Comparison of ENCODE assay signal across 1 cellular context in genomic region chr16:19926449-19927390, GRCh38.
TF ChIP-seq lines count a peak whose summit lies in the region.

No MANE protein-coding gene starts in this region.

TF ChIP-seq in HepG2, 621 proteins besides CTCF, POLR2A, EP300 and RAD21 (continued from another document and continues in another):
- TF ChIP-seq ZNF574 (CRISPR knock-in tag; IDR thresholded peaks at IDR 0.05): no peak; the same call in 1 of the 2 replicates
- no peak for TF ChIP-seq E2F1 (CRISPR knock-in tag; IDR thresholded peaks at IDR 0.05)
- no peak for TF ChIP-seq NFYC (CRISPR knock-in tag; IDR thresholded peaks at IDR 0.05)
- TF ChIP-seq, protein P1, sequence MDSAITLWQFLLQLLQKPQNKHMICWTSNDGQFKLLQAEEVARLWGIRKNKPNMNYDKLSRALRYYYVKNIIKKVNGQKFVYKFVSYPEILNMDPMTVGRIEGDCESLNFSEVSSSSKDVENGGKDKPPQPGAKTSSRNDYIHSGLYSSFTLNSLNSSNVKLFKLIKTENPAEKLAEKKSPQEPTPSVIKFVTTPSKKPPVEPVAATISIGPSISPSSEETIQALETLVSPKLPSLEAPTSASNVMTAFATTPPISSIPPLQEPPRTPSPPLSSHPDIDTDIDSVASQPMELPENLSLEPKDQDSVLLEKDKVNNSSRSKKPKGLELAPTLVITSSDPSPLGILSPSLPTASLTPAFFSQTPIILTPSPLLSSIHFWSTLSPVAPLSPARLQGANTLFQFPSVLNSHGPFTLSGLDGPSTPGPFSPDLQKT (CRISPR knock-in tag; IDR thresholded peaks at IDR 0.05; ENCODE audit: borderline replicate concordance): no peak
- TF ChIP-seq, protein P2, sequence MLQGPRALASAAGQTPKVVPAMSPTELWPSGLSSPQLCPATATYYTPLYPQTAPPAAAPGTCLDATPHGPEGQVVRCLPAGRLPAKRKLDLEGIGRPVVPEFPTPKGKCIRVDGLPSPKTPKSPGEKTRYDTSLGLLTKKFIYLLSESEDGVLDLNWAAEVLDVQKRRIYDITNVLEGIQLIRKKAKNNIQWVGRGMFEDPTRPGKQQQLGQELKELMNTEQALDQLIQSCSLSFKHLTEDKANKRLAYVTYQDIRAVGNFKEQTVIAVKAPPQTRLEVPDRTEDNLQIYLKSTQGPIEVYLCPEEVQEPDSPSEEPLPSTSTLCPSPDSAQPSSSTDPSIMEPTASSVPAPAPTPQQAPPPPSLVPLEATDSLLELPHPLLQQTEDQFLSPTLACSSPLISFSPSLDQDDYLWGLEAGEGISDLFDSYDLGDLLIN (CRISPR knock-in tag; IDR thresholded peaks at IDR 0.05; ENCODE audit: borderline replicate concordance): no peak
- TF ChIP-seq SMC3 (IDR thresholded peaks at IDR 0.05; ENCODE audit: low read length): no peak
- TF ChIP-seq ZNF782 (CRISPR knock-in tag; IDR thresholded peaks at IDR 0.05; ENCODE audit: borderline replicate concordance): no peak
- peak; percentile 58 for TF ChIP-seq ERF (CRISPR knock-in tag; IDR thresholded peaks at IDR 0.05)
- no peak for TF ChIP-seq MBD4 (IDR thresholded peaks at IDR 0.05; ENCODE audit: borderline replicate concordance, low read length)
- no peak for TF ChIP-seq ESRRA (CRISPR knock-in tag; IDR thresholded peaks at IDR 0.05; ENCODE audit: low read depth)
- no peak for TF ChIP-seq JARID2 (CRISPR knock-in tag; IDR thresholded peaks at IDR 0.05; ENCODE audit: insufficient replicate concordance)
- TF ChIP-seq TBL1XR1 (IDR thresholded peaks at IDR 0.05; ENCODE audit: borderline replicate concordance, low read length, partially characterized antibody): peak; percentile 35
- TF ChIP-seq ZNF619 (CRISPR knock-in tag; IDR thresholded peaks at IDR 0.05): no peak
- TF ChIP-seq NFE2L2 (IDR thresholded peaks at IDR 0.05; ENCODE audit: low read length): peak; percentile 100
- TF ChIP-seq ZNF296 (CRISPR knock-in tag; conservative IDR thresholded peaks at IDR 0.05): no peak
- no peak; the same call in 1 of the 2 replicates for TF ChIP-seq SNAPC2 (CRISPR knock-in tag; IDR thresholded peaks at IDR 0.05)
- TF ChIP-seq SRSF4 (IDR thresholded peaks at IDR 0.05; ENCODE audit: low read depth, low read length, poor library complexity, severe bottlenecking): no peak
- TF ChIP-seq ZBED4 (CRISPR knock-in tag; IDR thresholded peaks at IDR 0.05; ENCODE audit: borderline replicate concordance): no peak
- TF ChIP-seq HNF4G (IDR thresholded peaks at IDR 0.05; ENCODE audit: borderline replicate concordance, low read depth, low read length): peak; percentile 76; the same call in 1 of the 2 replicates
- TF ChIP-seq HNF4G (CRISPR knock-in tag; IDR thresholded peaks at IDR 0.05; ENCODE audit: borderline replicate concordance, low read depth): no peak
- no peak for TF ChIP-seq POLR2AphosphoS2 (IDR thresholded peaks at IDR 0.05; ENCODE audit: low read depth, low read length)
- TF ChIP-seq JUN (CRISPR knock-in tag; IDR thresholded peaks at IDR 0.05): peak; percentile 73; the same call in 1 of the 2 replicates
- TF ChIP-seq GMEB2 (CRISPR knock-in tag; IDR thresholded peaks at IDR 0.05; ENCODE audit: low read depth): no peak
- TF ChIP-seq ZNF720 (CRISPR knock-in tag; IDR thresholded peaks at IDR 0.05): no peak
- no peak for TF ChIP-seq ZNF792 (CRISPR knock-in tag; IDR thresholded peaks at IDR 0.05)
- TF ChIP-seq, protein P3, sequence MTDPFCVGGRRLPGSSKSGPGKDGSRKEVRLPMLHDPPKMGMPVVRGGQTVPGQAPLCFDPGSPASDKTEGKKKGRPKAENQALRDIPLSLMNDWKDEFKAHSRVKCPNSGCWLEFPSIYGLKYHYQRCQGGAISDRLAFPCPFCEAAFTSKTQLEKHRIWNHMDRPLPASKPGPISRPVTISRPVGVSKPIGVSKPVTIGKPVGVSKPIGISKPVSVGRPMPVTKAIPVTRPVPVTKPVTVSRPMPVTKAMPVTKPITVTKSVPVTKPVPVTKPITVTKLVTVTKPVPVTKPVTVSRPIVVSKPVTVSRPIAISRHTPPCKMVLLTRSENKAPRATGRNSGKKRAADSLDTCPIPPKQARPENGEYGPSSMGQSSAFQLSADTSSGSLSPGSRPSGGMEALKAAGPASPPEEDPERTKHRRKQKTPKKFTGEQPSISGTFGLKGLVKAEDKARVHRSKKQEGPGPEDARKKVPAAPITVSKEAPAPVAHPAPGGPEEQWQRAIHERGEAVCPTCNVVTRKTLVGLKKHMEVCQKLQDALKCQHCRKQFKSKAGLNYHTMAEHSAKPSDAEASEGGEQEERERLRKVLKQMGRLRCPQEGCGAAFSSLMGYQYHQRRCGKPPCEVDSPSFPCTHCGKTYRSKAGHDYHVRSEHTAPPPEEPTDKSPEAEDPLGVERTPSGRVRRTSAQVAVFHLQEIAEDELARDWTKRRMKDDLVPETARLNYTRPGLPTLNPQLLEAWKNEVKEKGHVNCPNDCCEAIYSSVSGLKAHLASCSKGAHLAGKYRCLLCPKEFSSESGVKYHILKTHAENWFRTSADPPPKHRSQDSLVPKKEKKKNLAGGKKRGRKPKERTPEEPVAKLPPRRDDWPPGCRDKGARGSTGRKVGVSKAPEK (CRISPR knock-in tag; IDR thresholded peaks at IDR 0.05; ENCODE audit: borderline replicate concordance): no peak
- TF ChIP-seq, protein P4, sequence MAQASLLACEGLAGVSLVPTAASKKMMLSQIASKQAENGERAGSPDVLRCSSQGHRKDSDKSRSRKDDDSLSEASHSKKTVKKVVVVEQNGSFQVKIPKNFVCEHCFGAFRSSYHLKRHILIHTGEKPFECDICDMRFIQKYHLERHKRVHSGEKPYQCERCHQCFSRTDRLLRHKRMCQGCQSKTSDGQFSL (CRISPR knock-in tag; IDR thresholded peaks at IDR 0.05): no peak
- no peak for TF ChIP-seq ZNF761 (CRISPR knock-in tag; conservative IDR thresholded peaks at IDR 0.05)
- TF ChIP-seq ZNF333 (CRISPR knock-in tag; IDR thresholded peaks at IDR 0.05; ENCODE audit: borderline replicate concordance): no peak
- TF ChIP-seq CEBPZ (IDR thresholded peaks at IDR 0.05; ENCODE audit: low read length): no peak
- TF ChIP-seq, protein P5, sequence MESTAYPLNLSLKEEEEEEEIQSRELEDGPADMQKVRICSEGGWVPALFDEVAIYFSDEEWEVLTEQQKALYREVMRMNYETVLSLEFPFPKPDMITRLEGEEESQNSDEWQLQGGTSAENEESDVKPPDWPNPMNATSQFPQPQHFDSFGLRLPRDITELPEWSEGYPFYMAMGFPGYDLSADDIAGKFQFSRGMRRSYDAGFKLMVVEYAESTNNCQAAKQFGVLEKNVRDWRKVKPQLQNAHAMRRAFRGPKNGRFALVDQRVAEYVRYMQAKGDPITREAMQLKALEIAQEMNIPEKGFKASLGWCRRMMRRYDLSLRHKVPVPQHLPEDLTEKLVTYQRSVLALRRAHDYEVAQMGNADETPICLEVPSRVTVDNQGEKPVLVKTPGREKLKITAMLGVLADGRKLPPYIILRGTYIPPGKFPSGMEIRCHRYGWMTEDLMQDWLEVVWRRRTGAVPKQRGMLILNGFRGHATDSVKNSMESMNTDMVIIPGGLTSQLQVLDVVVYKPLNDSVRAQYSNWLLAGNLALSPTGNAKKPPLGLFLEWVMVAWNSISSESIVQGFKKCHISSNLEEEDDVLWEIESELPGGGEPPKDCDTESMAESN (CRISPR knock-in tag; conservative IDR thresholded peaks at IDR 0.05): 0 out of 2 replicates have a peak, but pooled peaks have one; percentile 29
- no peak for TF ChIP-seq ZFP36L1 (CRISPR knock-in tag; IDR thresholded peaks at IDR 0.05)
- no peak for TF ChIP-seq ZNF17 (CRISPR knock-in tag; IDR thresholded peaks at IDR 0.05)
